In the genomic region with DNA sequence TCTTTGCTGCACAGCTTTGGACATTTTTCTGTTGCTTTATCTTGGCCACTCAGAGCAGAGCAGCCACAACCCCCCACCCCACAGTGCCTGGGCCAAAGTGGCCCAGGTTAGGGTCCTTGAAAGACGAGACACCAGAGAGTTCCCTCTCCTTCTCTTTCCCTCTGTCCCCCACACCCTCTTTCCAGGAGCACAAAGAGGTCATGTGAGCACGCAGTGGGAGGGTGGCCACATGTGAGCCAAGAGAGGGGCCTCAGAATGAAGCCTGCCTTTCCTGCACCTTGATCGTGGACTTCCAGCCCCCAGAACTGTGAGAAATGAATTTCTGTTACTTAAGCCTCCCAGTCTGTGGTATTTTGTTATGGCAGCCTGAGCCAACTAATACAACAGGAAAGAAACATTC, we compare ENCODE assay signal across 37 cellular contexts. TPM values are rescaled to one million over a fixed set of nuclear protein-coding genes. Genes with fewer than 3 reads are reported as not detected.
"Had no signal": no experiment of that assay in that cellular context is flagged by ENCODE, and none has a peak within 500 bp of the region (broad histone marks: within the 10 kb centered on the region; RNA-seq: fewer than 3 reads in every experiment).

No MANE protein-coding gene starts in this region.

- H3K4me1 ChIP-seq: adrenal gland, body of pancreas, breast epithelium, Peyer's patch had no signal

- H3K27ac Mint-ChIP-seq: activated CD4-positive, alpha-beta memory T cell treated with anti-CD3 and anti-CD28 coated beads for 36 hours; activated CD4-positive, alpha-beta T cell treated with anti-CD3 and anti-CD28 coated beads for 36 hours; activated CD4-positive, alpha-beta T cell treated with anti-CD3 and anti-CD28 coated beads, Interleukin-2, amount 10 ng/mL, durations not matched to agents 7 days and 5 days; activated naive CD4-positive, alpha-beta T cell treated with anti-CD3 and anti-CD28 coated beads for 36 hours; activated naive CD4-positive, alpha-beta T cell treated with anti-CD3 and anti-CD28 coated beads, Interleukin-2, amount 50 U/mL, for 72 hours; activated T-helper 1 cell treated with anti-CD3 and anti-CD28 coated beads, Interleukin-12 subunit alpha, Interleukin-12 subunit beta, Interleukin-2, Interleukin-4 antibody, amounts not matched to agents 30 ng/mL and 10 ng/mL and 1 ng/mL, durations not matched to agents 14 hours and 24 hours and 36 hours; T-helper 2 cell treated with Interferon-gamma antibody and Interleukin-4, amounts not matched to agents 5 μg/mL and 100 μg/mL, for 36 hours had no signal

- H3K36me3 ChIP-seq: adrenal gland, breast epithelium, MG63, Peyer's patch had no signal

- FAIRE-seq: astrocyte, TTC549 had no signal

- H3K4me1 Mint-ChIP-seq: activated CD4-positive, alpha-beta T cell treated with anti-CD3 and anti-CD28 coated beads for 36 hours; activated CD4-positive, alpha-beta T cell treated with anti-CD3 and anti-CD28 coated beads, Interleukin-2, amount 10 ng/mL, durations not matched to agents 7 days and 5 days had no signal

- H3K9me3 ChIP-seq: adrenal gland, body of pancreas, MG63, Peyer's patch had no signal

- ATAC-seq: activated CD4-positive, alpha-beta T cell treated with anti-CD3 and anti-CD28 coated beads for 36 hours; activated CD4-positive, CD25-positive, alpha-beta regulatory T cell treated with anti-CD3 and anti-CD28 coated beads, Interleukin-2, amount 50 U/mL, for 24 hours; activated naive CD4-positive, alpha-beta T cell treated with anti-CD3 and anti-CD28 coated beads, Interleukin-2, amount 50 U/mL, for 72 hours; activated T-cell treated with anti-CD3 and anti-CD28 coated beads, Interleukin-2, amount 50 U/mL, for 4 hours; body of pancreas; PC-3; SK-N-SH treated with all-trans-retinoic acid at 6 μM for 48 hours had no signal

- H3K4me3 ChIP-seq: adrenal gland, body of pancreas, breast epithelium, MG63, Peyer's patch had no signal

- H3K27me3 Mint-ChIP-seq: activated CD4-positive, alpha-beta memory T cell treated with anti-CD3 and anti-CD28 coated beads for 36 hours; activated CD4-positive, alpha-beta T cell treated with anti-CD3 and anti-CD28 coated beads for 36 hours had no signal

- H3K9me3 Mint-ChIP-seq: activated T-helper 1 cell treated with anti-CD3 and anti-CD28 coated beads, Interleukin-12 subunit alpha, Interleukin-12 subunit beta, Interleukin-2, Interleukin-4 antibody, amounts not matched to agents 30 ng/mL and 10 ng/mL and 1 ng/mL, durations not matched to agents 14 hours and 24 hours and 36 hours; T-helper 2 cell treated with Interferon-gamma antibody and Interleukin-4, amounts not matched to agents 5 μg/mL and 100 μg/mL, for 36 hours had no signal

- H3K27me3 ChIP-seq: adrenal gland, body of pancreas, breast epithelium, MG63, Peyer's patch had no signal

- DNase-seq: activated CD4-positive, alpha-beta memory T cell treated with anti-CD3 and anti-CD28 coated beads for 36 hours; activated CD4-positive, alpha-beta T cell treated with anti-CD3 and anti-CD28 coated beads for 36 hours; activated CD4-positive, alpha-beta T cell treated with anti-CD3 and anti-CD28 coated beads, Interleukin-2, amount 10 ng/mL, durations not matched to agents 7 days and 5 days; activated CD8-positive, alpha-beta memory T cell treated with anti-CD3 and anti-CD28 coated beads, Interleukin-2, amount 50 U/mL, for 4 hours; activated gamma-delta T cell treated with Interleukin-2 at 50 U/mL for 16 hours; activated naive CD4-positive, alpha-beta T cell treated with anti-CD3 and anti-CD28 coated beads for 36 hours; activated T-cell treated with anti-CD3 and anti-CD28 coated beads for 4 hours; activated T-cell treated with anti-CD3 and anti-CD28 coated beads, Interleukin-2, amount 50 U/mL, for 4 hours; adrenal gland; body of pancreas; Kasumi-1; MG63; NCI-H1048; NCI-H1105 treated with DMSO at 0.1 percent for 48 hours; NCI-H1436; NCI-H1694; NCI-H1930; NCI-H2081 treated with DMSO at 0.1 percent for 48 hours; NCI-H345; NCI-H524 treated with DMSO at 0.1 percent for 48 hours; PC-3; Peyer's patch; RPMI8226; SIG-M5; SW 1271 had no signal

- H3K27ac ChIP-seq: adrenal gland, body of pancreas, breast epithelium, Peyer's patch had no signal

- H3K4me3 Mint-ChIP-seq: activated CD4-positive, alpha-beta memory T cell treated with anti-CD3 and anti-CD28 coated beads for 36 hours; activated CD4-positive, alpha-beta T cell treated with anti-CD3 and anti-CD28 coated beads for 36 hours; activated CD4-positive, alpha-beta T cell treated with anti-CD3 and anti-CD28 coated beads, Interleukin-2, amount 10 ng/mL, durations not matched to agents 7 days and 5 days; activated naive CD4-positive, alpha-beta T cell treated with anti-CD3 and anti-CD28 coated beads for 36 hours; activated T-cell treated with anti-CD3 and anti-CD28 coated beads, Interleukin-2, amount 50 U/mL, for 4 hours; activated T-helper 1 cell treated with anti-CD3 and anti-CD28 coated beads, Interleukin-12 subunit alpha, Interleukin-12 subunit beta, Interleukin-2, Interleukin-4 antibody, amounts not matched to agents 30 ng/mL and 10 ng/mL and 1 ng/mL, durations not matched to agents 14 hours and 24 hours and 36 hours; T-helper 2 cell treated with Interferon-gamma antibody and Interleukin-4, amounts not matched to agents 5 μg/mL and 100 μg/mL, for 36 hours had no signal

RNA-seq across cellular contexts. Expression of gene MSMB, which starts 14.6 kb away (rescaled TPM):
- total RNA-seq: activated CD4-positive, alpha-beta memory T cell treated with anti-CD3 and anti-CD28 coated beads for 36 hours; activated CD4-positive, alpha-beta T cell treated with anti-CD3 and anti-CD28 coated beads for 36 hours; activated CD4-positive, alpha-beta T cell treated with anti-CD3 and anti-CD28 coated beads, Interleukin-2, amount 10 ng/mL, durations not matched to agents 7 days and 5 days; activated naive CD4-positive, alpha-beta T cell treated with anti-CD3 and anti-CD28 coated beads for 36 hours; activated naive CD4-positive, alpha-beta T cell treated with anti-CD3 and anti-CD28 coated beads, Interleukin-2, amount 50 U/mL, for 72 hours; activated T-cell treated with anti-CD3 and anti-CD28 coated beads, Interleukin-2, amount 50 U/mL, for 4 hours; activated T-helper 1 cell treated with anti-CD3 and anti-CD28 coated beads, Interleukin-12 subunit alpha, Interleukin-12 subunit beta, Interleukin-2, Interleukin-4 antibody, amounts not matched to agents 30 ng/mL and 10 ng/mL and 1 ng/mL, durations not matched to agents 14 hours and 24 hours and 36 hours; adrenal gland; astrocyte; body of pancreas; cardiac septum; NCI-H460; PC-3; Peyer's patch; SK-MEL-5; T-helper 1 cell treated with Interleukin-12 subunit alpha and Interleukin-12 subunit beta and Interleukin-4 antibody, amounts not matched to agents 30 ng/mL and 1 ng/mL, for 36 hours had no signal
- polyA plus RNA-seq: adrenal gland had no signal
